Comparison of ENCODE assay signal across 18 cellular contexts in genomic region chr11:19347911-19348310, GRCh38.
"Had no signal": no experiment of that assay in that cellular context is flagged by ENCODE, and none has a peak within 500 bp of the region (broad histone marks: within the 10 kb centered on the region; RNA-seq: fewer than 3 reads in every experiment).

No MANE protein-coding gene starts in this region.

- H3K27ac Mint-ChIP-seq: activated naive CD4-positive, alpha-beta T cell treated with anti-CD3 and anti-CD28 coated beads, Interleukin-2, amount 50 U/mL, for 72 hours; dendritic cell treated with granulocyte-macrophage colony-stimulating factor and Interleukin-4, amounts not matched to agents 40 ng/mL and 50 ng/mL, for 4 days; stimulated activated memory B cell treated with anti-CD40 and anti-IgM and Interleukin-4, amounts not matched to agents 10 μg/mL and 1 μg/mL and 100 μg/mL, for 72 hours; T-helper 17 cell had no signal

- H3K4me3 Mint-ChIP-seq: dendritic cell treated with granulocyte-macrophage colony-stimulating factor and Interleukin-4, amounts not matched to agents 40 ng/mL and 50 ng/mL, for 4 days; stimulated activated memory B cell treated with anti-CD40 and anti-IgM and Interleukin-4, amounts not matched to agents 10 μg/mL and 1 μg/mL and 100 μg/mL, for 72 hours; T-helper 17 cell had no signal

- H3K36me3 Mint-ChIP-seq: stimulated activated memory B cell treated with anti-CD40 and anti-IgM and Interleukin-4, amounts not matched to agents 10 μg/mL and 1 μg/mL and 100 μg/mL, for 72 hours had no signal

- H3K9me3 Mint-ChIP-seq: activated naive CD4-positive, alpha-beta T cell treated with anti-CD3 and anti-CD28 coated beads, Interleukin-2, amount 50 U/mL, for 72 hours; dendritic cell treated with granulocyte-macrophage colony-stimulating factor and Interleukin-4, amounts not matched to agents 40 ng/mL and 50 ng/mL, for 4 days; stimulated activated memory B cell treated with anti-CD40 and anti-IgM and Interleukin-4, amounts not matched to agents 10 μg/mL and 1 μg/mL and 100 μg/mL, for 72 hours had no signal

- DNase-seq: activated CD4-positive, alpha-beta T cell treated with anti-CD3 and anti-CD28 coated beads for 1 hour; activated gamma-delta T cell treated with Interleukin-2 at 50 U/mL for 16 hours; effector CD8-positive, alpha-beta T cell; hippocampal formation; midbrain; ovary; right lobe of liver; stimulated activated CD4-positive, alpha-beta T cell treated with anti-CD3 and anti-CD28 coated beads, Interleukin-4, amount 100 ng/mL, for 4 hours; T-helper 17 cell; WERI-Rb-1 had no signal

- H3K4me3 ChIP-seq: cardiac muscle cell, esophagus muscularis mucosa, ovary, right lobe of liver, smooth muscle cell, thoracic aorta had no signal

- ATAC-seq: activated naive CD4-positive, alpha-beta T cell treated with anti-CD3 and anti-CD28 coated beads, Interleukin-2, amount 50 U/mL, for 72 hours; left lobe of liver; right lobe of liver; stimulated activated memory B cell treated with anti-CD40 and anti-IgM and Interleukin-4, amounts not matched to agents 10 μg/mL and 1 μg/mL and 100 μg/mL, for 72 hours; T-helper 17 cell had no signal
